8 cellular contexts compared by ENCODE assay signal in genomic region chr2:241804326-241805276, GRCh38. TPM values are rescaled to one million over a fixed set of nuclear protein-coding genes. Genes with fewer than 3 reads are reported as not detected.
DNase-seq lines count a peak whose midpoint lies in the region; ATAC-seq, FAIRE-seq and TF ChIP-seq lines count a peak whose summit lies in the region.

No MANE protein-coding gene starts in this region.

- peaks cover 7% of the 10 kb centered on the region for H3K4me1 Mint-ChIP-seq in activated naive CD8-positive, alpha-beta T cell (ENCODE audit: low read depth)

- no peaks in the 10 kb centered on the region for H3K79me2 ChIP-seq in Loucy (ENCODE audit: insufficient read depth, low read length)
- no peaks in the 10 kb centered on the region for H3K79me2 ChIP-seq in MM.1S (ENCODE audit: low read length)

- ATAC-seq in omental fat pad (ENCODE audit: low FRiP score) (no peak), GM21786 (IDR thresholded peaks at IDR 0.05; ENCODE audit: unreplicated experiment) (no peak)

- H3K4me2 ChIP-seq in Loucy (ENCODE audit: low read depth, low read length, poor library complexity, severe bottlenecking) (peak overlapping the region; percentile 88), MM.1S (ENCODE audit: low read depth, low read length) (no peak overlapping the region)

- TF ChIP-seq CTCF in GM12864 (IDR thresholded peaks at IDR 0.05; ENCODE audit: low read depth, low read length, missing control alignments) (peak; percentile 58), Loucy (conservative IDR thresholded peaks at IDR 0.05; ENCODE audit: low read length) (0 out of 2 replicates have a peak, but pooled peaks have one; percentile 31), kidney (IDR thresholded peaks at IDR 0.05; ENCODE audit: borderline replicate concordance, extremely low read depth, insufficient read depth) (no peak), tibial artery (IDR thresholded peaks at IDR 0.05) (no peak), MM.1S (IDR thresholded peaks at IDR 0.05; ENCODE audit: low read length) (no peak), omental fat pad (IDR thresholded peaks at IDR 0.05) (no peak)

- intact Hi-C loops in kidney (cut with DNase I) (no loop called here), tibial artery (cut with DNase I; ENCODE audit: low total_unique reads) (no loop called here)

- H3K27me3 Mint-ChIP-seq in activated naive CD8-positive, alpha-beta T cell = peaks cover 4% of the 10 kb centered on the region

- H3K4me1 ChIP-seq in Loucy (ENCODE audit: insufficient read depth, low read length, poor library complexity, severe bottlenecking) (peaks cover 30% of the 10 kb centered on the region), kidney (ENCODE audit: control insufficient read depth in 1 of 2, insufficient read depth in 1 of 2, low read depth in 1 of 2, low read length in 2 of 2) (peaks cover 6 to 16% of the 10 kb centered on the region in 2 donors), tibial artery (peaks cover 0 to 21% (median 20%) of the 10 kb centered on the region in 4 donors), MM.1S (ENCODE audit: low read length) (no peaks in the 10 kb centered on the region)

- H3K36me3 ChIP-seq in Loucy (ENCODE audit: insufficient read depth, low read length) (no peaks in the 10 kb centered on the region), kidney (ENCODE audit: control insufficient read depth in 1 of 2, insufficient read depth in 2 of 2, low read length in 2 of 2) (no peaks in the 10 kb centered on the region), tibial artery (no peaks in the 10 kb centered on the region), MM.1S (replicated peaks; ENCODE audit: insufficient read depth, low read length) (no peaks in the 10 kb centered on the region)

- H3K27ac Mint-ChIP-seq in activated naive CD8-positive, alpha-beta T cell = no peak overlapping the region

- DNase-seq in GM12864 (ENCODE audit: low read depth) (no peak), kidney (peak; percentile 75), tibial artery (peak; percentile 18 to 60), MM.1S (no peak), omental fat pad (ENCODE audit: low spot score) (no peak)

- H3K9ac ChIP-seq in Loucy (ENCODE audit: low read depth, low read length, poor library complexity, severe bottlenecking) = peak overlapping the region; percentile 74
- H3K9ac ChIP-seq in kidney (ENCODE audit: low read length in 2 of 2) = no peak overlapping the region
- H3K9ac ChIP-seq in MM.1S (ENCODE audit: low read length) = no peak overlapping the region

- peak overlapping the region; percentile 38 for H3K4me3 Mint-ChIP-seq in activated naive CD8-positive, alpha-beta T cell

- H2AFZ ChIP-seq in Loucy (ENCODE audit: low read length) = peak overlapping the region; percentile 80; the same call in 1 of the 2 replicates
- no peak overlapping the region for H2AFZ ChIP-seq in MM.1S (ENCODE audit: low read length)

- H3K36me3 Mint-ChIP-seq in activated naive CD8-positive, alpha-beta T cell = no peaks in the 10 kb centered on the region

- no peak overlapping the region for H3K27ac ChIP-seq in kidney (ENCODE audit: low read depth in 2 of 2, low read length in 2 of 2)
- H3K27ac ChIP-seq in tibial artery = no peak overlapping the region
- H3K27ac ChIP-seq in MM.1S (ENCODE audit: low read length) = no peak overlapping the region

- H3K4me3 ChIP-seq in GM12864 (ENCODE audit: low read depth, low read length) (peak overlapping the region; percentile 65), Loucy (ENCODE audit: low read length, poor library complexity, severe bottlenecking) (peak overlapping the region; percentile 63), kidney (ENCODE audit: low read length in 2 of 2) (no peak overlapping the region), tibial artery (peak overlapping the region; percentile 41 to 53), MM.1S (ENCODE audit: low read length) (no peak overlapping the region)

- no peaks in the 10 kb centered on the region for H3K9me3 Mint-ChIP-seq in activated naive CD8-positive, alpha-beta T cell (ENCODE audit: low read depth)

- H3K9me2 ChIP-seq in Loucy (replicated peaks; ENCODE audit: low read depth, low read length) (no peaks in the 10 kb centered on the region), MM.1S (replicated peaks; ENCODE audit: insufficient read depth, low read length) (no peaks in the 10 kb centered on the region)

- no peaks in the 10 kb centered on the region for H3F3A ChIP-seq in Loucy (ENCODE audit: low read depth)
- H3F3A ChIP-seq in MM.1S (ENCODE audit: insufficient read depth, low read length) = no peaks in the 10 kb centered on the region

- H3K9me3 ChIP-seq in Loucy (ENCODE audit: insufficient read depth, low read depth, low read length) (no peaks in the 10 kb centered on the region), kidney (ENCODE audit: control insufficient read depth in 1 of 2, low read length in 2 of 2) (no peaks in the 10 kb centered on the region), tibial artery (no peaks in the 10 kb centered on the region), MM.1S (replicated peaks; ENCODE audit: insufficient read depth, low read length) (no peaks in the 10 kb centered on the region)

- no peaks in the 10 kb centered on the region for H4K20me1 ChIP-seq in Loucy (ENCODE audit: insufficient read depth, low read length, poor library complexity, severe bottlenecking)
- H4K20me1 ChIP-seq in MM.1S (ENCODE audit: insufficient read depth, low read length) = no peaks in the 10 kb centered on the region

- H3K27me3 ChIP-seq in Loucy (ENCODE audit: insufficient read depth, low read length, poor library complexity, severe bottlenecking) (no peaks in the 10 kb centered on the region), tibial artery (peaks cover 0 to 39% of the 10 kb centered on the region in 2 donors), MM.1S (replicated peaks; ENCODE audit: insufficient read depth, low read length) (peaks cover 28% of the 10 kb centered on the region)

- no peak for FAIRE-seq in kidney (lab: Jason Lieb, UNC)

RNA-seq across cellular contexts. Expression of gene NEU4, which starts 4.4 kb away (rescaled TPM):
- total RNA-seq in kidney (0.76 TPM), omental fat pad (1 to 10 TPM in 3 of 4 donors, under 1 TPM in 1; 0.79 to 4.4 (median 2.5) TPM)
- 2.8 TPM for polyA plus RNA-seq in kidney (ENCODE audit: insufficient read depth, low read depth, low replicate concordance)

RNA-seq across cellular contexts. Expression of gene GAL3ST2, which starts 28.0 kb away (rescaled TPM):
- 0.19 TPM for total RNA-seq in kidney
- 0.39 TPM for polyA plus RNA-seq in kidney (ENCODE audit: insufficient read depth, low read depth, low replicate concordance)
- total RNA-seq in omental fat pad = 1 to 10 TPM in 2 of 4 donors, under 1 TPM in 1, not detected in 1; 0.50 to 3.1 (median 2.8) TPM

RNA-seq across cellular contexts. Expression of gene PDCD1, which starts 54.1 kb away (rescaled TPM):
- total RNA-seq in kidney = 1.6 TPM
- 0.49 TPM for polyA plus RNA-seq in kidney (ENCODE audit: insufficient read depth, low read depth, low replicate concordance)
- total RNA-seq in omental fat pad = 1 to 10 TPM in 1 of 4 donors, under 1 TPM in 3; 0.37 to 4.8 (median 0.68) TPM

Comparison
In these comparisons a context has a peak if more than half of its experiments do, and no peak if none do; other contexts are left out.
1. DNase-seq: peak in kidney (single experiment) and tibial artery (2 of 2); none in GM12864 (single experiment), MM.1S (single experiment) and omental fat pad (single experiment).
2. H3K4me3 ChIP-seq: peak in GM12864 (single experiment), Loucy (single experiment) and tibial artery (2 of 2); none in kidney (0 of 2) and MM.1S (single experiment).
3. CTCF ChIP-seq: peak in GM12864 (single experiment) and Loucy (single experiment); none in kidney (single experiment), tibial artery (0 of 2), MM.1S (single experiment) and omental fat pad (0 of 3).